ENCODE assay signal across 8 cellular contexts in genomic region chr12:53179694-53180269, GRCh38. TPM values are rescaled to one million over a fixed set of nuclear protein-coding genes. Genes with fewer than 3 reads are reported as not detected.
DNase-seq lines count a peak whose midpoint lies in the region; ATAC-seq and TF ChIP-seq lines count a peak whose summit lies in the region.

No MANE protein-coding gene starts in this region.

- H3K36me3 Mint-ChIP-seq in natural killer cell: no peaks in the 10 kb centered on the region

- peaks cover 37% of the 10 kb centered on the region for H3K79me2 ChIP-seq in PC-9 (ENCODE audit: low read depth)

- peaks cover 49% of the 10 kb centered on the region for H3F3A ChIP-seq in PC-9 (ENCODE audit: insufficient read depth, low read depth)

- H3K4me1 ChIP-seq in PC-9 (replicated peaks; ENCODE audit: insufficient read depth): peaks cover 40% of the 10 kb centered on the region

- no peaks in the 10 kb centered on the region for H3K27me3 Mint-ChIP-seq in natural killer cell (ENCODE audit: low read depth in 2 of 2)

- intact Hi-C loops in PC-9 (cut with micrococcal nuclease; ENCODE audit: unreplicated experiment): loop anchor here (2.0 to 10.0 kb wide), 2 partner anchors 41 to 115 kb away; no protein-coding TSS in a partner anchor
- intact Hi-C loops in natural killer cell (cut with micrococcal nuclease): loop anchor here (1.0 to 2.0 kb wide), 3 partner anchors 21 to 142 kb away; partner anchors contain the start of gene AAAS

- peak overlapping the region; percentile 90 for H2AFZ ChIP-seq in PC-9

- peaks cover 28% of the 10 kb centered on the region for H3K36me3 ChIP-seq in PC-9 (ENCODE audit: low read depth)

- H3K27ac ChIP-seq in PC-9: peak overlapping the region; percentile 74

- POLR2A ChIA-PET in PC-9 (lab: Charles Lee; ENCODE audit: unreplicated experiment): interaction anchor here (0.5 to 0.8 kb wide), 4 partner anchors 12 to 116 kb away, joined by 3 to 24 read pairs (median 8); partner anchors contain the start of gene PFDN5

- H3K4me1 Mint-ChIP-seq in natural killer cell: peaks cover 34 to 49% of the 10 kb centered on the region in 2 donors

- no peaks in the 10 kb centered on the region for H3K9me2 ChIP-seq in PC-9 (ENCODE audit: insufficient read depth)

- no peaks in the 10 kb centered on the region for H3K27me3 ChIP-seq in PC-9 (ENCODE audit: insufficient read depth, low read depth)

- no peaks in the 10 kb centered on the region for H3K9me3 Mint-ChIP-seq in natural killer cell

- CTCF ChIA-PET in PC-9 (lab: Charles Lee): interaction anchor here (0.6 to 2.4 kb wide), 2 partner anchors 44 to 141 kb away, joined by 7 to 14 read pairs; partner anchors contain the start of gene AAAS

- TSS peak; percentile 83 for BruUV-seq in PC-9 (replicated peaks; lab: Mats Ljungman, UMichigan)

- peak overlapping the region; percentile 89 for H3K4me3 Mint-ChIP-seq in natural killer cell

- peaks cover 21% of the 10 kb centered on the region for H4K20me1 ChIP-seq in PC-9 (ENCODE audit: insufficient read depth)

- H3K4me2 ChIP-seq in PC-9: peak overlapping the region; percentile 96

- DNase-seq in NCI-H2196 (lab: John Stamatoyannopoulos, UW; ENCODE audit: unreplicated experiment) (peak; percentile 46), NCI-H2196 treated with DMSO at 0.1 percent for 48 hours (lab: John Stamatoyannopoulos, UW; ENCODE audit: unreplicated experiment) (no peak), PC-9 (no peak), epithelial cell of esophagus (ENCODE audit: low read depth) (no peak), natural killer cell (no peak), medulla oblongata (ENCODE audit: extremely low spot score) (no peak), foreskin melanocyte (no peak)

- peak; percentile 7 for ATAC-seq in HG02642 (IDR thresholded peaks at IDR 0.05; ENCODE audit: poor library complexity, unreplicated experiment)
- peak; percentile 3 to 8 (median 4) for ATAC-seq in natural killer cell

- H3K9me3 ChIP-seq in PC-9 (ENCODE audit: insufficient read depth, low read depth): no peaks in the 10 kb centered on the region

- peak overlapping the region; percentile 93 to 97 for H3K27ac Mint-ChIP-seq in natural killer cell

- peak overlapping the region; percentile 61 for H3K4me3 ChIP-seq in PC-9
- peak overlapping the region; percentile 70 for H3K4me3 ChIP-seq in epithelial cell of esophagus (ENCODE audit: low read length)

- no peak for TF ChIP-seq CTCF in PC-9 (conservative IDR thresholded peaks at IDR 0.05)
- TF ChIP-seq CTCF in epithelial cell of esophagus (IDR thresholded peaks at IDR 0.05; ENCODE audit: insufficient read depth, low read depth, low read length, missing control alignments): no peak
- TF ChIP-seq CTCF in natural killer cell (IDR thresholded peaks at IDR 0.05): no peak

RNA-seq across cellular contexts. Expression of gene ZNF740, which starts 0.7 kb away (rescaled TPM):
- total RNA-seq in PC-9 (2021): 48.3 and 65.8 TPM in 2 replicates
- 10 to 100 TPM; 37.1 to 65.9 (median 45.3) TPM for total RNA-seq in natural killer cell

RNA-seq across cellular contexts. Expression of gene CSAD, which starts 0.9 kb away (rescaled TPM):
- total RNA-seq in PC-9 (2021) (33.1 and 49.0 TPM in 2 replicates), natural killer cell (10 to 100 TPM; 50.8 to 54.4 (median 53.0) TPM)

RNA-seq across cellular contexts. Expression of gene ITGB7, which starts 27.3 kb away (rescaled TPM):
- 2.4 and 3.3 TPM in 2 replicates for total RNA-seq in PC-9 (2021)
- total RNA-seq in natural killer cell: 100 to 1,000 TPM; 329 to 441 (median 439) TPM

RNA-seq across cellular contexts. Expression of gene RARG, which starts 52.2 kb away (rescaled TPM):
- total RNA-seq in PC-9 (2021) (118 and 124 TPM in 2 replicates), natural killer cell (10 to 100 TPM; 24.0 to 30.6 (median 27.5) TPM)

Comparison
In these comparisons a context has a peak if more than half of its experiments do, and no peak if none do; other contexts are left out.
1. RNA of gene ITGB7, which starts 27.3 kb away (total RNA-seq): 329 to 441 TPM in natural killer cell; 2.4 to 3.3 TPM in PC-9; every median in the first group is over 10 times any median in the second.